Comparison of ENCODE assay signal across 6 cellular contexts in the genomic region with DNA sequence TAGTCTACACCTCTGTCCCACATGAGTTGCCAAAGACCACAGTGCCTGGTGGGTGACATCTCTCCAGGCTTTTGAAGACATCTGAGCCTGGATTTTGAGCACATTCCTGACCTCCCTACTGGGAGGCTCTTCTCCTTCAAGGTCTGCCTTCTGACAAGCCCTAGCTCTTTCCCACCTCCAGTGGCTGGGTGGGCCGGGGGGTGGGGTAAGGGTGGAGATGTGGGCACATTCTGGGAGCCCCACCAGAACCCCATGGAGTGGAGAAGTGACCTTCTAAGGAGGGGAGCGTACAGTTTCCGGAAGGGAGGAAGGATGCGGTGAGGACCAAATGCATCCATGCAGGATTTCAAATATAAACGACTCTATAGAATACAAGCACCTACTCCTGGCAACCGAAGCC.
"Had no signal": no experiment of that assay in that cellular context is flagged by ENCODE, and none has a peak within 500 bp of the region (broad histone marks: within the 10 kb centered on the region; RNA-seq: fewer than 3 reads in every experiment).

No MANE protein-coding gene starts in this region.

- H3K4me3 ChIP-seq: ascending aorta, cardiac muscle cell, PC-9, SJCRH30, SK-N-MC had no signal

- H3K27ac ChIP-seq: ascending aorta, cardiac muscle cell, PC-9, SJCRH30, SK-N-MC had no signal

- H3K4me1 ChIP-seq: ascending aorta, SJCRH30 had no signal

- H2AFZ ChIP-seq: PC-9 had no signal

- H3K9me3 ChIP-seq: ascending aorta had no signal

- DNase-seq: activated gamma-delta T cell had no signal

- H3K36me3 ChIP-seq: ascending aorta, cardiac muscle cell, SJCRH30 had no signal

- H3K27me3 ChIP-seq: ascending aorta, cardiac muscle cell, SJCRH30 had no signal
